8 cellular contexts compared by ENCODE assay signal in genomic region chr4:174365018-174365587, GRCh38.
DNase-seq lines count a peak whose midpoint lies in the region; ATAC-seq, FAIRE-seq and TF ChIP-seq lines count a peak whose summit lies in the region.

No MANE protein-coding gene starts in this region.

- FAIRE-seq in H1 (lab: Jason Lieb, UNC) = no peak

- H3K79me1 ChIP-seq in H1 (ENCODE audit: low read depth, low read length) = no peaks in the 10 kb centered on the region

- no peaks in the 10 kb centered on the region for H3K23me2 ChIP-seq in H1 (ENCODE audit: low read depth, low read length)

- H3K23ac ChIP-seq in H1 (ENCODE audit: insufficient read length) = no peak overlapping the region

- no peaks in the 10 kb centered on the region for H3K36me3 ChIP-seq in H1 (ENCODE audit: control insufficient read depth in 2 of 4, insufficient read depth in 4 of 4, low read length in 3 of 4)
- H3K36me3 ChIP-seq in neutrophil = no peaks in the 10 kb centered on the region

- TF ChIP-seq POLR2A in H1 (IDR thresholded peaks at IDR 0.05; ENCODE audit: control extremely low read depth in 1 of 2, low read depth in 2 of 2, low read length in 2 of 2) = no peak

- DNase-seq in AG04450 (ENCODE audit: low read depth, low spot score) = peak; percentile 6
- DNase-seq in GDM1 (lab: John Stamatoyannopoulos, UW) = peak; percentile 29
- DNase-seq in NCI-H460 (ENCODE audit: extremely low read depth, low read depth) = peak; percentile 30
- no peak for DNase-seq in H1 (ENCODE audit: low read depth in 1 of 2, low spot score in 2 of 2)
- DNase-seq in NCI-H128 (lab: John Stamatoyannopoulos, UW; ENCODE audit: unreplicated experiment) = no peak

- H3K56ac ChIP-seq in H1 (replicated peaks; ENCODE audit: insufficient read length, low read depth, low read length) = no peak overlapping the region

- TF ChIP-seq CTCF in AG04450 (IDR thresholded peaks at IDR 0.05; ENCODE audit: low read depth, low read length) (peak; percentile 50), H1 (IDR thresholded peaks at IDR 0.05; ENCODE audit: control extremely low read depth in 1 of 3, insufficient read depth in 1 of 3, low read depth in 1 of 3, low read length in 3 of 3) (peak in 1 of 3 experiments; percentile 42; a peak in 1 of 4 replicates), neutrophil (IDR thresholded peaks at IDR 0.05) (peak; percentile 15)

- H3K4me1 ChIP-seq in H1 (replicated peaks in 1 of 4; ENCODE audit: control insufficient read depth in 3 of 4, insufficient read depth in 4 of 4, low read length in 3 of 4) (no peaks in the 10 kb centered on the region), neutrophil (ENCODE audit: control insufficient read depth in 1 of 2, insufficient read depth in 1 of 2, low read depth in 1 of 2, low read length in 1 of 2) (no peaks in the 10 kb centered on the region)

- H3K9me3 ChIP-seq in AG04450 (ENCODE audit: control insufficient read depth, insufficient read depth, low read length) (no peaks in the 10 kb centered on the region), H1 (ENCODE audit: insufficient read depth in 2 of 2, low read depth in 1 of 2, low read length in 1 of 2) (peaks cover 0 to 16% of the 10 kb centered on the region in 2 experiments; a peak in 2 of 4 replicates), neutrophil (no peaks in the 10 kb centered on the region)

- CTCF ChIA-PET in AG04450 (lab: Charles Lee) = interaction anchor here (0.6 to 3.3 kb wide), 16 partner anchors 17 to 1968 kb away, joined by 3 to 23 read pairs (median 5); no protein-coding TSS in a partner anchor
- CTCF ChIA-PET in H1 (lab: Charles Lee; ENCODE audit: partially characterized antibody) = interaction anchor here (2.5 kb wide), 1 partner anchor 267 kb away, joined by 10 read pairs; no protein-coding TSS in a partner anchor

- H3K4me3 ChIP-seq in AG04450 (ENCODE audit: low read depth, low read length) = no peak overlapping the region
- H3K4me3 ChIP-seq in H1 (ENCODE audit: extremely low read depth in 1 of 4, insufficient read depth in 2 of 4, low read depth in 3 of 4, low read length in 4 of 4) = no peak overlapping the region
- no peak overlapping the region for H3K4me3 ChIP-seq in neutrophil (ENCODE audit: low read depth in 1 of 2, low read length in 1 of 2)

- H3K9ac ChIP-seq in H1 (replicated peaks in 1 of 4; ENCODE audit: extremely low read depth in 1 of 4, low read depth in 3 of 4, low read length in 3 of 4) = no peak overlapping the region

- H3K14ac ChIP-seq in H1 (ENCODE audit: insufficient read length) = no peak overlapping the region

- no peak overlapping the region for H4K91ac ChIP-seq in H1 (replicated peaks; ENCODE audit: insufficient read length, low read length)

- no peak overlapping the region for H3K18ac ChIP-seq in H1 (ENCODE audit: extremely low read depth, low read length)

- no peak overlapping the region for H2BK12ac ChIP-seq in H1 (ENCODE audit: low read depth, low read length)

- no peak for TF ChIP-seq EP300 in H1 (IDR thresholded peaks at IDR 0.05; ENCODE audit: borderline replicate concordance in 1 of 2, low read depth in 2 of 2, low read length in 2 of 2)

- ATAC-seq in HG03139 (IDR thresholded peaks at IDR 0.05; ENCODE audit: unreplicated experiment) = no peak
- ATAC-seq in HG03097 (IDR thresholded peaks at IDR 0.05; ENCODE audit: low FRiP score, unreplicated experiment) = no peak

- H3K27ac ChIP-seq in AG04450 (ENCODE audit: low read depth, low read length) (no peak overlapping the region), H1 (ENCODE audit: low read depth, low read length) (no peak overlapping the region), neutrophil (no peak overlapping the region)

- no peak overlapping the region for H2AFZ ChIP-seq in H1 (ENCODE audit: low read length)

- H2BK15ac ChIP-seq in H1 (ENCODE audit: low read length) = no peak overlapping the region

- no peak overlapping the region for H2BK20ac ChIP-seq in H1 (ENCODE audit: low read length)

- no peaks in the 10 kb centered on the region for H3K27me3 ChIP-seq in AG04450 (ENCODE audit: control insufficient read depth, insufficient read depth, low read length)
- H3K27me3 ChIP-seq in H1 (replicated peaks in 1 of 4; ENCODE audit: control insufficient read depth in 3 of 4, extremely low read depth in 1 of 4, insufficient read depth in 3 of 4, low read length in 3 of 4) = no peaks in the 10 kb centered on the region
- no peaks in the 10 kb centered on the region for H3K27me3 ChIP-seq in neutrophil

- no peak overlapping the region for H4K5ac ChIP-seq in H1 (ENCODE audit: insufficient read length, low read depth, low read length)

- no peak overlapping the region for H4K8ac ChIP-seq in H1 (ENCODE audit: extremely low read depth, insufficient read depth, low read length)

- H3K4me2 ChIP-seq in H1 (ENCODE audit: insufficient read depth in 1 of 2, low read depth in 2 of 2, low read length in 2 of 2) = no peak overlapping the region

- H2AK5ac ChIP-seq in H1 (ENCODE audit: low read depth, low read length) = no peak overlapping the region

- peak; percentile 69 to 79 for TF ChIP-seq RAD21 in H1 (IDR thresholded peaks at IDR 0.05 in 1 of 2, conservative IDR thresholded peaks at IDR 0.05 in 1 of 2; ENCODE audit: low read depth in 2 of 2, low read length in 2 of 2)

- no peaks in the 10 kb centered on the region for H4K20me1 ChIP-seq in H1 (replicated peaks in 1 of 2; ENCODE audit: control insufficient read depth in 1 of 2, insufficient read depth in 2 of 2, low read length in 2 of 2)

- POLR2A ChIA-PET in AG04450 (lab: Yijun Ruan, JAX) (no interaction called here), H1 (lab: Charles Lee; ENCODE audit: partially characterized antibody) (no interaction called here)

- WGBS in H1 (ENCODE audit: extremely low coverage in 1 of 2, insufficient coverage in 1 of 2, insufficient read length in 1 of 2, insufficient replicate concordance in 2 of 2, low coverage in 1 of 2, low lambda C conversion rate in 2 of 2, missing lambda C conversion rate in 1 of 2), 2 experiments = 57% methylated on average over 2 of the region's 2 CpGs; no CpG with 5 or more reads in 1 of the 2 experiments

- no peak overlapping the region for H2BK5ac ChIP-seq in H1 (ENCODE audit: low read depth, low read length)

- H3K79me2 ChIP-seq in H1 (ENCODE audit: control insufficient read depth in 1 of 2, insufficient read depth in 2 of 2, low read length in 2 of 2) = no peaks in the 10 kb centered on the region

- no peak overlapping the region for H2BK120ac ChIP-seq in H1 (replicated peaks; ENCODE audit: low read depth, low read length)

- H3K4ac ChIP-seq in H1 (replicated peaks; ENCODE audit: insufficient read length, low read depth, low read length) = no peak overlapping the region

TF ChIP-seq in H1, 55 proteins besides CTCF, POLR2A, EP300 and RAD21:
- peak; percentile 50; the same call in 1 of the 2 replicates for TF ChIP-seq MAFK (IDR thresholded peaks at IDR 0.05; ENCODE audit: low read depth, low read length)
- no peak for TF ChIP-seq CTBP2 (IDR thresholded peaks at IDR 0.05; ENCODE audit: borderline replicate concordance, insufficient read depth, insufficient read length, low read length)
- TF ChIP-seq TAF1 (IDR thresholded peaks at IDR 0.05; ENCODE audit: low read depth, low read length) = no peak
- TF ChIP-seq CREB1 (IDR thresholded peaks at IDR 0.05) = no peak
- TF ChIP-seq BACH1 (IDR thresholded peaks at IDR 0.05; ENCODE audit: low read length) = peak; percentile 76

Comparison
In these comparisons a context has a peak if more than half of its experiments do, and no peak if none do; other contexts are left out.
1. DNase-seq: peak in AG04450 (single experiment), GDM1 (single experiment) and NCI-H460 (single experiment); none in H1 (0 of 2) and NCI-H128 (single experiment).